Comparison of ENCODE assay signal across 8 cellular contexts in genomic region chr1:103525114-103525606, GRCh38. TPM values are rescaled to one million over a fixed set of nuclear protein-coding genes. Genes with fewer than 3 reads are reported as not detected.
DNase-seq lines count a peak whose midpoint lies in the region; ATAC-seq and TF ChIP-seq lines count a peak whose summit lies in the region.

No MANE protein-coding gene starts in this region.

- no peaks in the 10 kb centered on the region for H3K9me3 Mint-ChIP-seq in CD14-positive monocyte
- no peaks in the 10 kb centered on the region for H3K9me3 Mint-ChIP-seq in activated naive CD8-positive, alpha-beta T cell treated with anti-CD3 and anti-CD28 coated beads for 36 hours

- peaks cover 15 to 18% of the 10 kb centered on the region in 2 donors for H3K36me3 Mint-ChIP-seq in CD14-positive monocyte
- H3K36me3 Mint-ChIP-seq in activated naive CD8-positive, alpha-beta T cell treated with anti-CD3 and anti-CD28 coated beads for 36 hours = peaks cover 47% of the 10 kb centered on the region

- ATAC-seq in GM18867 (IDR thresholded peaks at IDR 0.05; ENCODE audit: unreplicated experiment) (peak; percentile 45), HG02981 (IDR thresholded peaks at IDR 0.05; ENCODE audit: unreplicated experiment) (peak; percentile 46), left ventricle myocardium superior (peak; percentile 82)

- H3K4me1 Mint-ChIP-seq in CD14-positive monocyte = peaks cover 33% of the 10 kb centered on the region
- H3K4me1 Mint-ChIP-seq in activated naive CD8-positive, alpha-beta T cell treated with anti-CD3 and anti-CD28 coated beads for 36 hours = peaks cover 45% of the 10 kb centered on the region

- H3K27me3 Mint-ChIP-seq in CD14-positive monocyte (ENCODE audit: low read depth in 3 of 3) = peaks cover 0 to 3% (median 0%) of the 10 kb centered on the region in 3 donors
- H3K27me3 Mint-ChIP-seq in activated naive CD8-positive, alpha-beta T cell treated with anti-CD3 and anti-CD28 coated beads for 36 hours = no peaks in the 10 kb centered on the region

- intact Hi-C loops in CD14-positive monocyte (cut with micrococcal nuclease) (no loop called here), left ventricle myocardium superior (cut with micrococcal nuclease) (no loop called here)

- DNase-seq in CD14-positive monocyte (ENCODE audit: low spot score) (no peak), NCI-H226 (peak; percentile 53), left ventricle myocardium superior (no peak), putamen (ENCODE audit: low spot score) (peak; percentile 38), GM13976 (ENCODE audit: low spot score) (no peak)
- peak; percentile 22 for DNase-seq in activated naive CD8-positive, alpha-beta T cell treated with anti-CD3 and anti-CD28 coated beads for 36 hours

- in situ Hi-C loops in GM13976 (cut with MboI; ENCODE audit: low sequenced_read_pairs, unreplicated experiment) = no loop called here

- peak overlapping the region in 5 of 7 donors; percentile 17 to 99 (median 44) for H3K27ac Mint-ChIP-seq in CD14-positive monocyte
- H3K27ac Mint-ChIP-seq in activated naive CD8-positive, alpha-beta T cell treated with anti-CD3 and anti-CD28 coated beads for 36 hours = peak overlapping the region; percentile 53

- H3K4me3 Mint-ChIP-seq in CD14-positive monocyte = peak overlapping the region; percentile 59 to 89
- peak overlapping the region; percentile 83 for H3K4me3 Mint-ChIP-seq in activated naive CD8-positive, alpha-beta T cell treated with anti-CD3 and anti-CD28 coated beads for 36 hours

- TF ChIP-seq CTCF in CD14-positive monocyte (IDR thresholded peaks at IDR 0.05) = no peak
- TF ChIP-seq CTCF in GM13976 (IDR thresholded peaks at IDR 0.05; ENCODE audit: borderline replicate concordance, control extremely low read depth, extremely low read depth, insufficient read depth, missing control alignments) = no peak

RNA-seq across cellular contexts. Expression of gene RNPC3, which starts 0.3 kb away (rescaled TPM):
- 1 to 10 TPM; 8.0 to 9.1 TPM for polyA plus RNA-seq in CD14-positive monocyte
- 10 to 100 TPM; 17.8 to 18.0 TPM for total RNA-seq in activated naive CD8-positive, alpha-beta T cell treated with anti-CD3 and anti-CD28 coated beads for 36 hours
- total RNA-seq in left ventricle myocardium superior = 18.1 TPM

RNA-seq across cellular contexts. Expression of gene AMY2B, which starts 46.2 kb away (rescaled TPM):
- 1 to 10 TPM; 1.9 to 2.0 TPM for polyA plus RNA-seq in CD14-positive monocyte
- total RNA-seq in activated naive CD8-positive, alpha-beta T cell treated with anti-CD3 and anti-CD28 coated beads for 36 hours = 1 to 10 TPM; 4.6 to 5.3 TPM
- total RNA-seq in left ventricle myocardium superior = 21.0 TPM

Comparison
In these comparisons a context has a peak if more than half of its experiments do, and no peak if none do; other contexts are left out.
1. DNase-seq: peak in NCI-H226 (single experiment), activated naive CD8-positive, alpha-beta T cell treated with anti-CD3 and anti-CD28 coated beads for 36 hours (single experiment) and putamen (single experiment); none in CD14-positive monocyte (single experiment), left ventricle myocardium superior (single experiment) and GM13976 (single experiment).
2. Peak in every context shown above with its lines, with median percentiles within 50 percentile points of each other: ATAC-seq.